1 cellular context compared by ENCODE assay signal in the genomic region with DNA sequence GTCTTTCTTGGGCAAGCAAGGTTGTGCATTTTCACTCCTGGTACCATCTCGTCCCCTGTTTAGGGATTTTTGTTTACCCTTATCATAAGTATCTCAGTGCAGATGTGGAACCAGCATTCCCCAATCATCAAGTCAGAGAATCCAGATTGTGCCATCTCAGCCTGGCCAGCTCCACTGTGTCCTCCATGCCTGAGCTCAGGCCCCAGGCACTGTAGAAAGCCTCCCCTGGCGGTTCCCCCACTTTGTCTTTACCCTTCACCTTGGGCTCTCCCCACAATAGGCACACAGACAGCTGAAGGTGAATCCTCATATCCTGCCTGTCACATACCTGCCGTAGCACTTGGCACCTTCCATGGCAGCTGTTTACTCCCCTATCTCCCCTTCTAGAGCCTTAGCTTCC.
TF ChIP-seq lines count a peak whose summit lies in the region.

No MANE protein-coding gene starts in this region.

TF ChIP-seq in H1, 55 proteins besides CTCF, POLR2A, EP300 and RAD21 (continued from another document):
- TF ChIP-seq RBBP5 (IDR thresholded peaks at IDR 0.05; ENCODE audit: borderline replicate concordance, low read depth, low read length): no peak
- no peak for TF ChIP-seq HDAC2 (IDR thresholded peaks at IDR 0.05; ENCODE audit: borderline replicate concordance in 1 of 2, low read depth in 2 of 2, low read length in 2 of 2)
- no peak for TF ChIP-seq SP4 (IDR thresholded peaks at IDR 0.05; ENCODE audit: low read length)
- no peak for TF ChIP-seq FOSL1 (IDR thresholded peaks at IDR 0.05; ENCODE audit: insufficient read depth, low read depth, low read length)
- no peak for TF ChIP-seq BRCA1 (IDR thresholded peaks at IDR 0.05; ENCODE audit: low read depth, low read length)
